10 cellular contexts compared by ENCODE assay signal in genomic region chr6:75431379-75431778, GRCh38.
DNase-seq lines count a peak whose midpoint lies in the region; ATAC-seq, FAIRE-seq and TF ChIP-seq lines count a peak whose summit lies in the region.
"Had no signal": no experiment of that assay in that cellular context is flagged by ENCODE, and none has a peak within 500 bp of the region (broad histone marks: within the 10 kb centered on the region; RNA-seq: fewer than 3 reads in every experiment).

No MANE protein-coding gene starts in this region.

- peak; percentile 48 for FAIRE-seq in HTR-8/SVneo (lab: Jason Lieb, UNC)

- no peak overlapping the region for H3K4me3 ChIP-seq in ACC112 (ENCODE audit: low read depth, low read length)
- no peak overlapping the region for H3K4me3 ChIP-seq in mucosa of descending colon

- no peak overlapping the region for H3K4me3 Mint-ChIP-seq in stimulated activated naive CD8-positive, alpha-beta T cell treated with anti-CD3 and anti-CD28 coated beads, Interleukin-15, amount 100 ng/mL, for 72 hours
- H3K4me3 Mint-ChIP-seq in WTC11 = no peak overlapping the region

- H3K4me1 Mint-ChIP-seq in stimulated activated naive CD8-positive, alpha-beta T cell treated with anti-CD3 and anti-CD28 coated beads, Interleukin-15, amount 100 ng/mL, for 72 hours = peaks cover 6% of the 10 kb centered on the region
- H3K4me1 Mint-ChIP-seq in WTC11 = peaks cover 8% of the 10 kb centered on the region

- H3K27ac ChIP-seq in ACC112 (ENCODE audit: low read depth, low read length) (peak overlapping the region; percentile 19; the same call in 1 of the 2 replicates), caudate nucleus (ENCODE audit: low read depth, low read length) (peak overlapping the region; percentile 24)
- H3K27ac ChIP-seq: C4-2B had no signal

- H3K4me1 ChIP-seq in ACC112 (ENCODE audit: control insufficient read depth, insufficient read depth, low read length, unreplicated experiment) = peaks cover 13% of the 10 kb centered on the region
- H3K4me1 ChIP-seq in mucosa of descending colon (ENCODE audit: low read depth) = no peaks in the 10 kb centered on the region

- H3K27me3 ChIP-seq in ACC112 (ENCODE audit: insufficient read depth, low read length) = no peaks in the 10 kb centered on the region

- DNase-seq in HTR-8/SVneo (ENCODE audit: insufficient read length, low spot score) (no peak), caudate nucleus (lab: John Stamatoyannopoulos, UW) (peak in 2 of 61 donors; percentile 13 to 45), mucosa of descending colon (no peak), SW 1271 (lab: John Stamatoyannopoulos, UW) (no peak), NCI-H2171 treated with DMSO at 0.1 percent for 48 hours (lab: John Stamatoyannopoulos, UW) (no peak), WTC11 (ENCODE audit: low spot score) (no peak)
- no peak for DNase-seq in stimulated activated naive CD8-positive, alpha-beta T cell treated with anti-CD3 and anti-CD28 coated beads, Interleukin-15, amount 100 ng/mL, for 72 hours
- DNase-seq: KG1 had no signal

- H3K36me3 Mint-ChIP-seq in WTC11 = peaks cover 5% of the 10 kb centered on the region

- H3K36me3 ChIP-seq in ACC112 (ENCODE audit: insufficient read depth, low read length) (no peaks in the 10 kb centered on the region), mucosa of descending colon (ENCODE audit: low read depth) (no peaks in the 10 kb centered on the region)

- CTCF ChIA-PET in WTC11 (lab: Charles Lee) = no interaction called here

- POLR2A ChIA-PET in WTC11 (lab: Charles Lee) = no interaction called here

- no peaks in the 10 kb centered on the region for H3K9me3 ChIP-seq in mucosa of descending colon

- peak overlapping the region; percentile 82 for H2AFZ ChIP-seq in ACC112 (ENCODE audit: low read length, unreplicated experiment)

- H3K79me2 ChIP-seq in ACC112 (ENCODE audit: control insufficient read depth, insufficient read depth, low read length, unreplicated experiment) = no peaks in the 10 kb centered on the region

- no peak for TF ChIP-seq CTCF in mucosa of descending colon (IDR thresholded peaks at IDR 0.05)
- no peak for TF ChIP-seq CTCF in WTC11 (IDR thresholded peaks at IDR 0.05)

- ATAC-seq in mucosa of descending colon (peak; percentile 42), WTC11 (no peak)
- ATAC-seq in stimulated activated naive CD8-positive, alpha-beta T cell treated with anti-CD3 and anti-CD28 coated beads, Interleukin-15, amount 100 ng/mL, for 72 hours = no peak

- peaks cover 18% of the 10 kb centered on the region for H3K27me3 Mint-ChIP-seq in stimulated activated naive CD8-positive, alpha-beta T cell treated with anti-CD3 and anti-CD28 coated beads, Interleukin-15, amount 100 ng/mL, for 72 hours
- no peaks in the 10 kb centered on the region for H3K27me3 Mint-ChIP-seq in WTC11 (ENCODE audit: low read depth)

- H3K9me3 Mint-ChIP-seq in stimulated activated naive CD8-positive, alpha-beta T cell treated with anti-CD3 and anti-CD28 coated beads, Interleukin-15, amount 100 ng/mL, for 72 hours = peaks cover 0 to 14% of the 10 kb centered on the region in 2 donors
- H3K9me3 Mint-ChIP-seq in WTC11 = peaks cover 15% of the 10 kb centered on the region

- no peak overlapping the region for H3K27ac Mint-ChIP-seq in stimulated activated naive CD8-positive, alpha-beta T cell treated with anti-CD3 and anti-CD28 coated beads, Interleukin-15, amount 100 ng/mL, for 72 hours
- no peak overlapping the region for H3K27ac Mint-ChIP-seq in WTC11

- intact Hi-C loops in mucosa of descending colon (cut with DNase I, micrococcal nuclease) = no loop called here

TF ChIP-seq in WTC11, 78 proteins besides CTCF, POLR2A, EP300 and RAD21:
- TF ChIP-seq FOXP1 (CRISPR knock-in tag; IDR thresholded peaks at IDR 0.05; ENCODE audit: borderline replicate concordance) = no peak
